9 cellular contexts compared by ENCODE assay signal in genomic region chr10:60236869-60237524, GRCh38.
DNase-seq lines count a peak whose midpoint lies in the region; ATAC-seq and TF ChIP-seq lines count a peak whose summit lies in the region.
"Had no signal": no experiment of that assay in that cellular context is flagged by ENCODE, and none has a peak within 500 bp of the region (broad histone marks: within the 10 kb centered on the region; RNA-seq: fewer than 3 reads in every experiment).

No MANE protein-coding gene starts in this region.

- ATAC-seq in GM21367 (IDR thresholded peaks at IDR 0.05; ENCODE audit: unreplicated experiment) (peak; percentile 94), HG03521 (IDR thresholded peaks at IDR 0.05; ENCODE audit: unreplicated experiment) (peak; percentile 96), upper lobe of right lung (peak; percentile 91)

- H3K9me3 Mint-ChIP-seq in immature natural killer cell: no peaks in the 10 kb centered on the region

- peak overlapping the region; percentile 77 to 93 (median 88) for H3K27ac Mint-ChIP-seq in immature natural killer cell

- no peak for TF ChIP-seq CTCF in upper lobe of right lung (IDR thresholded peaks at IDR 0.05)

- intact Hi-C loops in upper lobe of right lung (cut with DNase I): no loop called here

- no peaks in the 10 kb centered on the region for H3K27me3 ChIP-seq in upper lobe of right lung
- H3K27me3 ChIP-seq: SJCRH30 had no signal

- peak overlapping the region; percentile 56 for H3K27ac ChIP-seq in upper lobe of right lung
- H3K27ac ChIP-seq: SJCRH30 had no signal

- no peaks in the 10 kb centered on the region for H3K36me3 ChIP-seq in upper lobe of right lung
- H3K36me3 ChIP-seq: SJCRH30 had no signal

- peak; percentile 45 to 54 for DNase-seq in activated T-cell treated with anti-CD3 and anti-CD28 coated beads, Interleukin-2, amount 50 U/mL, for 48 hours
- DNase-seq in immature natural killer cell (peak; percentile 39 to 53 (median 42)), upper lobe of right lung (peak; percentile 67), NCI-H1105 treated with DMSO at 0.1 percent for 48 hours (lab: John Stamatoyannopoulos, UW) (no peak)
- no peak for DNase-seq in activated CD8-positive, alpha-beta memory T cell treated with anti-CD3 and anti-CD28 coated beads for 24 hours

- H3K36me3 Mint-ChIP-seq in immature natural killer cell: no peaks in the 10 kb centered on the region

- peaks cover 7% of the 10 kb centered on the region for H3K4me1 ChIP-seq in upper lobe of right lung
- H3K4me1 ChIP-seq: SJCRH30 had no signal

- H3K4me3 ChIP-seq in GM08714 (ENCODE audit: low read length) (peak overlapping the region; percentile 63; the same call in 1 of the 2 replicates), upper lobe of right lung (no peak overlapping the region)
- H3K4me3 ChIP-seq: SJCRH30 had no signal

- peaks cover 24 to 29% of the 10 kb centered on the region in 2 donors for H3K4me1 Mint-ChIP-seq in immature natural killer cell

- H3K4me3 Mint-ChIP-seq in immature natural killer cell: peak overlapping the region; percentile 79 to 90 (median 84)

- no peaks in the 10 kb centered on the region for H3K27me3 Mint-ChIP-seq in immature natural killer cell (ENCODE audit: low read depth in 3 of 3)

- H3K9me3 ChIP-seq in upper lobe of right lung: no peaks in the 10 kb centered on the region
- H3K9me3 ChIP-seq: SJCRH30 had no signal

Comparison
In these comparisons a context has a peak if more than half of its experiments do, and no peak if none do; other contexts are left out.
1. DNase-seq: peak in activated T-cell treated with anti-CD3 and anti-CD28 coated beads, Interleukin-2, amount 50 U/mL, for 48 hours (2 of 2), immature natural killer cell (3 of 3) and upper lobe of right lung (single experiment); none in NCI-H1105 treated with DMSO at 0.1 percent for 48 hours (single experiment) and activated CD8-positive, alpha-beta memory T cell treated with anti-CD3 and anti-CD28 coated beads for 24 hours (single experiment).
2. Peak in every context shown above with its lines, with median percentiles within 50 percentile points of each other: ATAC-seq.